In genomic region chr1:84504580-84505021, GRCh38 we compare ENCODE assay signal across 8 cellular contexts. TPM values are rescaled to one million over a fixed set of nuclear protein-coding genes. Genes with fewer than 3 reads are reported as not detected.
DNase-seq lines count a peak whose midpoint lies in the region; ATAC-seq and TF ChIP-seq lines count a peak whose summit lies in the region.

No MANE protein-coding gene starts in this region.

- no peak for TF ChIP-seq CTCF in HEK293 (tag by site-specific recombination; IDR thresholded peaks at IDR 0.05)

- H3K4me3 ChIP-seq in HEK293 (ENCODE audit: low read depth, low read length) (peak overlapping the region; percentile 88), iPS-18a (ENCODE audit: low read length) (peak overlapping the region; percentile 93)

- peaks cover 68% of the 10 kb centered on the region for H3K36me3 Mint-ChIP-seq in activated T-helper 17 cell treated with anti-CD3 and anti-CD28 coated beads, Interleukin-2, amount 50 U/mL, for 72 hours (ENCODE audit: low read depth)
- peaks cover 9% of the 10 kb centered on the region for H3K36me3 Mint-ChIP-seq in stimulated activated memory B cell treated with anti-CD40 and anti-IgM and Interleukin-4, amounts not matched to agents 10 μg/mL and 1 μg/mL and 100 μg/mL, for 72 hours

- H3K27ac Mint-ChIP-seq in activated T-helper 17 cell treated with anti-CD3 and anti-CD28 coated beads, Interleukin-2, amount 50 U/mL, for 72 hours = peak overlapping the region; percentile 99
- peak overlapping the region; percentile 93 for H3K27ac Mint-ChIP-seq in stimulated activated memory B cell treated with anti-CD40 and anti-IgM and Interleukin-4, amounts not matched to agents 10 μg/mL and 1 μg/mL and 100 μg/mL, for 72 hours

- H3K9me3 Mint-ChIP-seq in activated T-helper 17 cell treated with anti-CD3 and anti-CD28 coated beads, Interleukin-2, amount 50 U/mL, for 72 hours = no peaks in the 10 kb centered on the region
- H3K9me3 Mint-ChIP-seq in stimulated activated memory B cell treated with anti-CD40 and anti-IgM and Interleukin-4, amounts not matched to agents 10 μg/mL and 1 μg/mL and 100 μg/mL, for 72 hours = no peaks in the 10 kb centered on the region

- H3K27ac ChIP-seq in HEK293 (ENCODE audit: extremely low read depth, low read depth, low read length) (no peak overlapping the region), iPS-18a (ENCODE audit: low read length) (no peak overlapping the region)

- peak overlapping the region; percentile 80 for H3K9ac ChIP-seq in iPS-18a (ENCODE audit: low read length)

- H3K4me3 Mint-ChIP-seq in activated T-helper 17 cell treated with anti-CD3 and anti-CD28 coated beads, Interleukin-2, amount 50 U/mL, for 72 hours = peak overlapping the region; percentile 100
- H3K4me3 Mint-ChIP-seq in stimulated activated memory B cell treated with anti-CD40 and anti-IgM and Interleukin-4, amounts not matched to agents 10 μg/mL and 1 μg/mL and 100 μg/mL, for 72 hours = peak overlapping the region; percentile 92

- POLR2A ChIA-PET in HEK293 (lab: Yijun Ruan, JAX) = interaction anchor here (1.6 kb wide), 1 partner anchor 69 kb away, joined by 4 read pairs; the partner anchor contains the start of gene CTBS

- ATAC-seq in activated T-helper 17 cell treated with anti-CD3 and anti-CD28 coated beads, Interleukin-2, amount 50 U/mL, for 72 hours (replicated peaks) = peak; percentile 36
- no peak for ATAC-seq in stimulated activated memory B cell treated with anti-CD40 and anti-IgM and Interleukin-4, amounts not matched to agents 10 μg/mL and 1 μg/mL and 100 μg/mL, for 72 hours
- ATAC-seq in HG02852 (IDR thresholded peaks at IDR 0.05; ENCODE audit: unreplicated experiment) = no peak

- H3K9me3 ChIP-seq in HEK293 (ENCODE audit: control insufficient read depth, insufficient read depth, low read depth, low read length) = no peaks in the 10 kb centered on the region
- peaks cover 3% of the 10 kb centered on the region for H3K9me3 ChIP-seq in iPS-18a (ENCODE audit: control insufficient read depth, low read depth, low read length)

- DNase-seq in Ammon's horn (ENCODE audit: low spot score) (peak; percentile 5), NCI-H2107 (lab: John Stamatoyannopoulos, UW) (no peak), germinal center (ENCODE audit: low spot score) (no peak)

- H3K27me3 ChIP-seq in iPS-18a (ENCODE audit: control insufficient read depth, insufficient read depth, low read length) = peaks cover 8% of the 10 kb centered on the region

- CTCF ChIA-PET in HEK293 (lab: Yijun Ruan, JAX) = interaction anchor here (1.2 to 1.7 kb wide), 3 partner anchors 24 to 363 kb away, joined by 3 to 4 read pairs (median 3); no protein-coding TSS in a partner anchor

- H3K27me3 Mint-ChIP-seq in activated T-helper 17 cell treated with anti-CD3 and anti-CD28 coated beads, Interleukin-2, amount 50 U/mL, for 72 hours = no peaks in the 10 kb centered on the region
- no peaks in the 10 kb centered on the region for H3K27me3 Mint-ChIP-seq in stimulated activated memory B cell treated with anti-CD40 and anti-IgM and Interleukin-4, amounts not matched to agents 10 μg/mL and 1 μg/mL and 100 μg/mL, for 72 hours

- peaks cover 21% of the 10 kb centered on the region for H3K4me1 Mint-ChIP-seq in activated T-helper 17 cell treated with anti-CD3 and anti-CD28 coated beads, Interleukin-2, amount 50 U/mL, for 72 hours
- H3K4me1 Mint-ChIP-seq in stimulated activated memory B cell treated with anti-CD40 and anti-IgM and Interleukin-4, amounts not matched to agents 10 μg/mL and 1 μg/mL and 100 μg/mL, for 72 hours = peaks cover 40% of the 10 kb centered on the region

- H3K4me1 ChIP-seq in HEK293 (ENCODE audit: control insufficient read depth, insufficient read depth, low read length) (peaks cover 5% of the 10 kb centered on the region; the same call in 1 of the 2 replicates), iPS-18a (ENCODE audit: control insufficient read depth, low read depth, low read length) (peaks cover 41% of the 10 kb centered on the region)

- H3K36me3 ChIP-seq in HEK293 (ENCODE audit: control insufficient read depth in 2 of 2, insufficient read depth in 1 of 2, low read length in 2 of 2) (peaks cover 6 to 27% of the 10 kb centered on the region in 2 experiments; a peak in 2 of 3 replicates), iPS-18a (ENCODE audit: control insufficient read depth, low read depth, low read length) (peaks cover 15% of the 10 kb centered on the region)

TF ChIP-seq in HEK293, 187 proteins besides CTCF, POLR2A, EP300 and RAD21 (continues in another document):
- TF ChIP-seq PRDM1 (tag by site-specific recombination; IDR thresholded peaks at IDR 0.05) = peak; percentile 41; the same call in 1 of the 2 replicates
- no peak for TF ChIP-seq PRDM4 (tag by site-specific recombination; IDR thresholded peaks at IDR 0.05)
- TF ChIP-seq ZNF837 (tag by site-specific recombination; IDR thresholded peaks at IDR 0.05) = no peak
- TF ChIP-seq TSHZ1 (tag by site-specific recombination; IDR thresholded peaks at IDR 0.05; ENCODE audit: borderline replicate concordance) = no peak
- TF ChIP-seq ZNF426 (tag by site-specific recombination; IDR thresholded peaks at IDR 0.05) = no peak
- TF ChIP-seq, protein P1, sequence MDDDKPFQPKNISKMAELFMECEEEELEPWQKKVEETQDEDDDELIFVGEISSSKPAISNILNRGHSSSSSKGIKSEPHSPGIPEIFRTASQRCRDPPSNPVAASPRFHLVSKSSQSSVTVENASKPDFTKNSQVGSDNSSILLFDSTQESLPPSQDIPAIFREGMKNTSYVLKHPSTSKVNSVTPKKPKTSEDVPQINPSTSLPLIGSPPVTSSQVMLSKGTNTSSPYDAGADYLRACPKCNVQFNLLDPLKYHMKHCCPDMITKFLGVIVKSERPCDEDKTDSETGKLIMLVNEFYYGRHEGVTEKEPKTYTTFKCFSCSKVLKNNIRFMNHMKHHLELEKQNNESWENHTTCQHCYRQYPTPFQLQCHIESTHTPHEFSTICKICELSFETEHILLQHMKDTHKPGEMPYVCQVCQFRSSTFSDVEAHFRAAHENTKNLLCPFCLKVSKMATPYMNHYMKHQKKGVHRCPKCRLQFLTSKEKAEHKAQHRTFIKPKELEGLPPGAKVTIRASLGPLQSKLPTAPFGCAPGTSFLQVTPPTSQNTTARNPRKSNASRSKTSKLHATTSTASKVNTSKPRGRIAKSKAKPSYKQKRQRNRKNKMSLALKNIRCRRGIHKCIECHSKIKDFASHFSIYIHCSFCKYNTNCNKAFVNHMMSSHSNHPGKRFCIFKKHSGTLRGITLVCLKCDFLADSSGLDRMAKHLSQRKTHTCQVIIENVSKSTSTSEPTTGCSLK (tag by site-specific recombination; IDR thresholded peaks at IDR 0.05) = no peak

RNA-seq across cellular contexts. Expression of gene SPATA1, which starts 1.6 kb away (rescaled TPM):
- total RNA-seq in activated T-helper 17 cell treated with anti-CD3 and anti-CD28 coated beads, Interleukin-2, amount 50 U/mL, for 72 hours = 1 to 10 TPM in 1 of 2 donors, under 1 TPM in 1; 0.65 to 1.7 TPM

RNA-seq across cellular contexts. Expression of gene GNG5, which starts 1.8 kb away (rescaled TPM):
- total RNA-seq in activated T-helper 17 cell treated with anti-CD3 and anti-CD28 coated beads, Interleukin-2, amount 50 U/mL, for 72 hours = 100 to 1,000 TPM in 1 of 2 donors, 10 to 100 TPM in 1; 83.4 to 105 TPM

RNA-seq across cellular contexts. Expression of gene RPF1, which starts 25.5 kb away (rescaled TPM):
- 10 to 100 TPM; 32.0 to 53.2 TPM for total RNA-seq in activated T-helper 17 cell treated with anti-CD3 and anti-CD28 coated beads, Interleukin-2, amount 50 U/mL, for 72 hours
